Comparison of ENCODE assay signal across 21 cellular contexts in genomic region chr2:146213674-146214073, GRCh38.
A peak's percentile ranks its signal among the peaks of the same experiment; 100 is the strongest.
DNase-seq lines count a peak whose midpoint lies in the region; ATAC-seq, FAIRE-seq and TF ChIP-seq lines count a peak whose summit lies in the region.
"Had no signal": no experiment of that assay in that cellular context is flagged by ENCODE, and none has a peak within 500 bp of the region (broad histone marks: within the 10 kb centered on the region; RNA-seq: fewer than 3 reads in every experiment).

No MANE protein-coding gene starts in this region.

- POLR2A ChIA-PET in SK-N-SH (lab: Yijun Ruan, JAX), result no interaction called here

- H3K79me2 ChIP-seq in ACC112 (ENCODE audit: control insufficient read depth, insufficient read depth, low read length, unreplicated experiment) (no peaks in the 10 kb centered on the region), SK-N-SH (ENCODE audit: insufficient read depth) (no peaks in the 10 kb centered on the region)

- no peak overlapping the region for H3K4me2 ChIP-seq in SK-N-SH

- no peak for TF ChIP-seq RAD21 in SK-N-SH (IDR thresholded peaks at IDR 0.05; ENCODE audit: low read length)

- H3K27ac ChIP-seq in ACC112 (ENCODE audit: low read depth, low read length), result no peak overlapping the region
- H3K27ac ChIP-seq in HUES6 (ENCODE audit: low read depth, low read length), result peak overlapping the region; percentile 26; the same call in 1 of the 2 replicates
- H3K27ac ChIP-seq in pancreas, result peak overlapping the region in 2 of 4 donors; percentile 69 to 75
- no peak overlapping the region for H3K27ac ChIP-seq in adrenal gland
- H3K27ac ChIP-seq in SK-N-SH (ENCODE audit: low read depth in 2 of 2, low read length in 1 of 2), result no peak overlapping the region
- H3K27ac ChIP-seq: C4-2B, HL-60 had no signal

- H3K36me3 ChIP-seq in ACC112 (ENCODE audit: insufficient read depth, low read length), result no peaks in the 10 kb centered on the region
- no peaks in the 10 kb centered on the region for H3K36me3 ChIP-seq in HUES6 (ENCODE audit: control insufficient read depth, insufficient read depth, low read length)
- H3K36me3 ChIP-seq in pancreas, result no peaks in the 10 kb centered on the region
- no peaks in the 10 kb centered on the region for H3K36me3 ChIP-seq in adrenal gland (replicated peaks in 1 of 2)
- no peaks in the 10 kb centered on the region for H3K36me3 ChIP-seq in SK-N-SH (replicated peaks in 1 of 2; ENCODE audit: control insufficient read depth in 1 of 2, insufficient read depth in 2 of 2, low read length in 1 of 2)

- H3K9me2 ChIP-seq in SK-N-SH, result no peaks in the 10 kb centered on the region

- H2AFZ ChIP-seq in ACC112 (ENCODE audit: low read length, unreplicated experiment) (peak overlapping the region; percentile 83), SK-N-SH (ENCODE audit: low read depth) (no peak overlapping the region)

- H3K4me3 ChIP-seq in ACC112 (ENCODE audit: low read depth, low read length) (peak overlapping the region; percentile 38; the same call in 1 of the 2 replicates), HUES6 (ENCODE audit: low read depth, low read length) (no peak overlapping the region), pancreas (no peak overlapping the region), adrenal gland (no peak overlapping the region), SK-N-SH (ENCODE audit: low read depth in 2 of 2, low read length in 1 of 2) (no peak overlapping the region)
- H3K4me3 ChIP-seq: GM12878 had no signal

- TF ChIP-seq CTCF in pancreas (IDR thresholded peaks at IDR 0.05) (no peak), adrenal gland (IDR thresholded peaks at IDR 0.05) (no peak), SK-N-SH (IDR thresholded peaks at IDR 0.05) (no peak)

- TF ChIP-seq POLR2A in adrenal gland (IDR thresholded peaks at IDR 0.05), result no peak

- FAIRE-seq in endometrium (lab: Jason Lieb, UNC), result peak; percentile 21
- FAIRE-seq in pancreas (lab: Jason Lieb, UNC), result peak; percentile 32
- FAIRE-seq: GM12878, GM19239 had no signal

- H3K27me3 ChIP-seq in ACC112 (ENCODE audit: insufficient read depth, low read length), result no peaks in the 10 kb centered on the region
- no peaks in the 10 kb centered on the region for H3K27me3 ChIP-seq in HUES6 (ENCODE audit: control insufficient read depth, insufficient read depth, low read length)
- H3K27me3 ChIP-seq in pancreas, result no peaks in the 10 kb centered on the region
- H3K27me3 ChIP-seq in adrenal gland, result no peaks in the 10 kb centered on the region
- H3K27me3 ChIP-seq in SK-N-SH (ENCODE audit: insufficient read depth), result no peaks in the 10 kb centered on the region

- H3K4me1 ChIP-seq in ACC112 (ENCODE audit: control insufficient read depth, insufficient read depth, low read length, unreplicated experiment) (no peaks in the 10 kb centered on the region), HUES6 (ENCODE audit: control insufficient read depth, insufficient read depth, low read length) (no peaks in the 10 kb centered on the region), pancreas (peaks cover 13 to 22% (median 18%) of the 10 kb centered on the region in 3 donors), adrenal gland (replicated peaks in 1 of 2) (no peaks in the 10 kb centered on the region), SK-N-SH (ENCODE audit: control insufficient read depth in 1 of 2, insufficient read depth in 2 of 2, low read depth in 1 of 2, low read length in 1 of 2) (no peaks in the 10 kb centered on the region)

- peak; percentile 4 to 18 (median 8) for ATAC-seq in pancreas
- ATAC-seq: GM12878 had no signal

- CTCF ChIA-PET in SK-N-SH (lab: Yijun Ruan, JAX), result no interaction called here

- no peak overlapping the region for H3K9ac ChIP-seq in HUES6 (ENCODE audit: low read length)
- H3K9ac ChIP-seq in SK-N-SH, result no peak overlapping the region

- intact Hi-C loops in pancreas (cut with DNase I), result no loop called here
- intact Hi-C loops in adrenal gland (cut with DNase I), result no loop called here

- H3K9me3 ChIP-seq in HUES6 (ENCODE audit: control insufficient read depth, insufficient read depth, low read depth, low read length) (no peaks in the 10 kb centered on the region), pancreas (no peaks in the 10 kb centered on the region), adrenal gland (replicated peaks in 1 of 3) (no peaks in the 10 kb centered on the region), SK-N-SH (no peaks in the 10 kb centered on the region)
- H3K9me3 ChIP-seq: Caco-2 had no signal

- DNase-seq in pancreas (no peak), adrenal gland (no peak), NCI-H1417 treated with DMSO at 0.1 percent for 48 hours (lab: John Stamatoyannopoulos, UW) (no peak), SK-N-SH (no peak)
- DNase-seq in activated CD8-positive, alpha-beta memory T cell treated with anti-CD3 and anti-CD28 coated beads, Interleukin-2, amount 50 U/mL, for 48 hours, result no peak
- DNase-seq: 8988T; ACHN; AML-193; Caco-2; CD4-positive, alpha-beta T cell; DND-41; EL; HCEC 1CT; KBM-7 had no signal

- TF ChIP-seq EP300 in SK-N-SH (IDR thresholded peaks at IDR 0.05; ENCODE audit: borderline replicate concordance in 1 of 2, low read depth in 1 of 2, low read length in 1 of 2), result no peak

- no peaks in the 10 kb centered on the region for H3F3A ChIP-seq in SK-N-SH (replicated peaks; ENCODE audit: insufficient read depth)

- H4K20me1 ChIP-seq in SK-N-SH (ENCODE audit: insufficient read depth), result no peaks in the 10 kb centered on the region

TF ChIP-seq in SK-N-SH, 30 proteins besides CTCF, POLR2A, EP300 and RAD21:
- TF ChIP-seq GABPA (IDR thresholded peaks at IDR 0.05; ENCODE audit: low read depth), result no peak
- TF ChIP-seq FOXM1 (IDR thresholded peaks at IDR 0.05; ENCODE audit: low read depth), result no peak
- TF ChIP-seq, protein P1, sequence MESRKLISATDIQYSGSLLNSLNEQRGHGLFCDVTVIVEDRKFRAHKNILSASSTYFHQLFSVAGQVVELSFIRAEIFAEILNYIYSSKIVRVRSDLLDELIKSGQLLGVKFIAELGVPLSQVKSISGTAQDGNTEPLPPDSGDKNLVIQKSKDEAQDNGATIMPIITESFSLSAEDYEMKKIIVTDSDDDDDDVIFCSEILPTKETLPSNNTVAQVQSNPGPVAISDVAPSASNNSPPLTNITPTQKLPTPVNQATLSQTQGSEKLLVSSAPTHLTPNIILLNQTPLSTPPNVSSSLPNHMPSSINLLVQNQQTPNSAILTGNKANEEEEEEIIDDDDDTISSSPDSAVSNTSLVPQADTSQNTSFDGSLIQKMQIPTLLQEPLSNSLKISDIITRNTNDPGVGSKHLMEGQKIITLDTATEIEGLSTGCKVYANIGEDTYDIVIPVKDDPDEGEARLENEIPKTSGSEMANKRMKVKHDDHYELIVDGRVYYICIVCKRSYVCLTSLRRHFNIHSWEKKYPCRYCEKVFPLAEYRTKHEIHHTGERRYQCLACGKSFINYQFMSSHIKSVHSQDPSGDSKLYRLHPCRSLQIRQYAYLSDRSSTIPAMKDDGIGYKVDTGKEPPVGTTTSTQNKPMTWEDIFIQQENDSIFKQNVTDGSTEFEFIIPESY (IDR thresholded peaks at IDR 0.05; ENCODE audit: borderline replicate concordance, low read depth), result no peak
- TF ChIP-seq, protein P2, sequence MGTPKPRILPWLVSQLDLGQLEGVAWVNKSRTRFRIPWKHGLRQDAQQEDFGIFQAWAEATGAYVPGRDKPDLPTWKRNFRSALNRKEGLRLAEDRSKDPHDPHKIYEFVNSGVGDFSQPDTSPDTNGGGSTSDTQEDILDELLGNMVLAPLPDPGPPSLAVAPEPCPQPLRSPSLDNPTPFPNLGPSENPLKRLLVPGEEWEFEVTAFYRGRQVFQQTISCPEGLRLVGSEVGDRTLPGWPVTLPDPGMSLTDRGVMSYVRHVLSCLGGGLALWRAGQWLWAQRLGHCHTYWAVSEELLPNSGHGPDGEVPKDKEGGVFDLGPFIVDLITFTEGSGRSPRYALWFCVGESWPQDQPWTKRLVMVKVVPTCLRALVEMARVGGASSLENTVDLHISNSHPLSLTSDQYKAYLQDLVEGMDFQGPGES (IDR thresholded peaks at IDR 0.05; ENCODE audit: low read depth, low read length), result no peak
- no peak for TF ChIP-seq CHD2 (IDR thresholded peaks at IDR 0.05; ENCODE audit: low read length, partially characterized antibody)
- no peak for TF ChIP-seq MEF2A (IDR thresholded peaks at IDR 0.05; ENCODE audit: borderline replicate concordance, low read depth)
- TF ChIP-seq TEAD4 (IDR thresholded peaks at IDR 0.05; ENCODE audit: borderline replicate concordance, insufficient read depth), result no peak
- no peak for TF ChIP-seq JUND (IDR thresholded peaks at IDR 0.05)
- TF ChIP-seq, protein P3, sequence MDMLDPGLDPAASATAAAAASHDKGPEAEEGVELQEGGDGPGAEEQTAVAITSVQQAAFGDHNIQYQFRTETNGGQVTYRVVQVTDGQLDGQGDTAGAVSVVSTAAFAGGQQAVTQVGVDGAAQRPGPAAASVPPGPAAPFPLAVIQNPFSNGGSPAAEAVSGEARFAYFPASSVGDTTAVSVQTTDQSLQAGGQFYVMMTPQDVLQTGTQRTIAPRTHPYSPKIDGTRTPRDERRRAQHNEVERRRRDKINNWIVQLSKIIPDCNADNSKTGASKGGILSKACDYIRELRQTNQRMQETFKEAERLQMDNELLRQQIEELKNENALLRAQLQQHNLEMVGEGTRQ (IDR thresholded peaks at IDR 0.05; ENCODE audit: borderline replicate concordance, low read depth, low read length), result no peak
- no peak for TF ChIP-seq SIN3A (IDR thresholded peaks at IDR 0.05; ENCODE audit: borderline replicate concordance, low read depth, low read length)
- no peak for TF ChIP-seq RXRA (IDR thresholded peaks at IDR 0.05; ENCODE audit: borderline replicate concordance, low read depth)
- TF ChIP-seq ELF1 (IDR thresholded peaks at IDR 0.05), result no peak
